Comparison of ENCODE assay signal across 29 cellular contexts in genomic region chr12:15304296-15304695, GRCh38. TPM values are rescaled to one million over a fixed set of nuclear protein-coding genes. Genes with fewer than 3 reads are reported as not detected.
DNase-seq lines count a peak whose midpoint lies in the region; ATAC-seq, FAIRE-seq and TF ChIP-seq lines count a peak whose summit lies in the region.
"Had no signal": no experiment of that assay in that cellular context is flagged by ENCODE, and none has a peak within 500 bp of the region (broad histone marks: within the 10 kb centered on the region; RNA-seq: fewer than 3 reads in every experiment).

No MANE protein-coding gene starts in this region.

- no peak for DNase-seq in K562 (ENCODE audit: extremely low read depth in 1 of 4, low spot score in 3 of 4)
- DNase-seq: 8988T; ACHN; AML-193; BE2C; C1 segment of cervical spinal cord; Caco-2; Calu3; CD4-positive, alpha-beta memory T cell; CD4-positive, alpha-beta T cell; CD4-positive, CD25-positive, alpha-beta regulatory T cell; CD8-positive, alpha-beta memory T cell; CD8-positive, alpha-beta T cell; COR-L47; DMS 273 treated with DMSO at 0.1 percent for 48 hours; DMS153; DMS53; DMS79; DMS79 treated with DMSO at 0.1 percent for 48 hours; DND-41; EL had no signal

- H4K20me1 ChIP-seq in K562 (replicated peaks; ENCODE audit: control insufficient read depth, insufficient read depth, low read length) = no peaks in the 10 kb centered on the region
- H4K20me1 ChIP-seq: BLaER1; BLaER1 treated with 17β-estradiol and CSF1 and Interleukin-3, amounts not matched to agents 10 nM and 100 nM had no signal

- no peak for TF ChIP-seq EP300 in K562 (IDR thresholded peaks at IDR 0.05; ENCODE audit: low read length)

- H3K27ac ChIP-seq in K562 (ENCODE audit: extremely low read depth, low read depth, low read length) = no peak overlapping the region
- H3K27ac ChIP-seq: 22Rv1; A549; BLaER1; BLaER1 treated with 17β-estradiol and CSF1 and Interleukin-3, amounts not matched to agents 10 nM and 100 nM; C4-2B had no signal

- no peaks in the 10 kb centered on the region for H3K9me3 ChIP-seq in K562 (replicated peaks; ENCODE audit: control insufficient read depth, insufficient read depth, low read depth, low read length)
- H3K9me3 ChIP-seq: BE2C, Caco-2 had no signal

- intact Hi-C loops in K562 (cut with micrococcal nuclease) = no loop called here

- H3K36me3 ChIP-seq in K562 (ENCODE audit: control insufficient read depth, insufficient read depth, low read length) = no peaks in the 10 kb centered on the region
- H3K36me3 ChIP-seq: BE2C; BLaER1; BLaER1 treated with 17β-estradiol and CSF1 and Interleukin-3, amounts not matched to agents 10 nM and 100 nM had no signal

- TF ChIP-seq POLR2A in K562 (conservative IDR thresholded peaks at IDR 0.05) = no peak

- TF ChIP-seq CTCF in K562 (IDR thresholded peaks at IDR 0.05 in 2 of 3, conservative IDR thresholded peaks at IDR 0.05 in 1 of 3; ENCODE audit: insufficient read depth in 2 of 3, low read depth in 1 of 3, low read length in 3 of 3) = no peak

- in situ Hi-C loops in K562 (cut with MboI) = no loop called here

- H3K9ac ChIP-seq in K562 (ENCODE audit: insufficient read depth in 1 of 2, low read depth in 2 of 2, low read length in 2 of 2) = no peak overlapping the region
- H3K9ac ChIP-seq: BLaER1; BLaER1 treated with 17β-estradiol and CSF1 and Interleukin-3, amounts not matched to agents 10 nM and 100 nM had no signal

- no peak overlapping the region for H2AFZ ChIP-seq in K562 (ENCODE audit: low read depth, low read length)

- no peak overlapping the region for H3K4me2 ChIP-seq in K562 (ENCODE audit: insufficient read depth, low read length)
- H3K4me2 ChIP-seq: A549; BLaER1; BLaER1 treated with 17β-estradiol and CSF1 and Interleukin-3, amounts not matched to agents 10 nM and 100 nM had no signal

- no TSS peak for BruUV-seq in K562 (replicated peaks; lab: Mats Ljungman, UMichigan)

- CTCF ChIA-PET in K562 (lab: Yijun Ruan, JAX; ENCODE audit: low intra/inter-chr PET ratio) = no interaction called here

- no peak for TF ChIP-seq RAD21 in K562 (CRISPR knock-in tag; conservative IDR thresholded peaks at IDR 0.05 in 1 of 2, IDR thresholded peaks at IDR 0.05 in 1 of 2)

- no peaks in the 10 kb centered on the region for H3K9me1 ChIP-seq in K562 (ENCODE audit: control insufficient read depth, insufficient read depth, low read length)

- no peak overlapping the region for H3K4me3 ChIP-seq in K562
- H3K4me3 ChIP-seq: A549; BLaER1; BLaER1 treated with 17β-estradiol and CSF1 and Interleukin-3, amounts not matched to agents 10 nM and 100 nM had no signal

- H3K4me1 ChIP-seq in K562 (replicated peaks in 1 of 2; ENCODE audit: control insufficient read depth in 2 of 2, insufficient read depth in 2 of 2, low read length in 2 of 2) = no peaks in the 10 kb centered on the region
- H3K4me1 ChIP-seq: A549; BE2C; BLaER1; BLaER1 treated with 17β-estradiol and CSF1 and Interleukin-3, amounts not matched to agents 10 nM and 100 nM; Caco-2 had no signal

- ATAC-seq in K562 (no peak), GM18873 (IDR thresholded peaks at IDR 0.05; ENCODE audit: low FRiP score, unreplicated experiment) (no peak)
- ATAC-seq: A549; CD8-positive, alpha-beta T cell had no signal

- POLR2A ChIA-PET in K562 (lab: Yijun Ruan, JAX) = no interaction called here

- FAIRE-seq in K562 (lab: Jason Lieb, UNC) = no peak
- FAIRE-seq: A549, D721Med had no signal

- H3K27me3 ChIP-seq in K562 (ENCODE audit: control insufficient read depth in 2 of 2, insufficient read depth in 2 of 2, low read length in 2 of 2) = no peaks in the 10 kb centered on the region
- H3K27me3 ChIP-seq: BE2C; BLaER1; BLaER1 treated with 17β-estradiol and CSF1 and Interleukin-3, amounts not matched to agents 10 nM and 100 nM had no signal

- H3K79me2 ChIP-seq in K562 (ENCODE audit: control insufficient read depth, insufficient read depth, low read length) = no peaks in the 10 kb centered on the region

- 0% methylated on average over 2 of the region's 2 CpGs for WGBS in K562 (ENCODE audit: insufficient coverage, low coverage, missing lambda C conversion rate)

TF ChIP-seq in K562, 482 proteins besides CTCF, POLR2A, EP300 and RAD21:
- TF ChIP-seq ELF1 (tag; IDR thresholded peaks at IDR 0.05) (no peak), NCOA4 (IDR thresholded peaks at IDR 0.05; ENCODE audit: partially characterized antibody) (no peak), ZNF507 (tag; conservative IDR thresholded peaks at IDR 0.05) (peak; percentile 95)

RNA-seq across cellular contexts. Expression of gene PTPRO, which starts 18.0 kb away (rescaled TPM):
- total RNA-seq in K562 (2011; cell fraction: chromatin; rRNA removed; ENCODE audit: low replicate concordance) = not detected in 2 replicates
- not detected in 2 replicates for total RNA-seq in K562 (2011; cell fraction: nucleolus; rRNA removed)
- total RNA-seq in K562 (2011; cell fraction: nucleoplasm; rRNA removed) = not detected in 2 replicates
- not detected in 2 replicates for total RNA-seq in K562 (2014; rRNA removed)
- total RNA-seq in K562 (2014; rRNA removed; fragmentation: Illumina TruSeq; extraction: Trizol) = not detected in 2 replicates
- total RNA-seq in K562 (2015; rRNA removed; fragmentation: Illumina TruSeq; extraction: Trizol) = not detected in 2 replicates
- total RNA-seq in K562 (2021) = 0.22 TPM in 1 of 2 replicates, not detected in the other
- not detected in 2 replicates for polyA plus RNA-seq in K562 (2011; rRNA removed)
- polyA plus RNA-seq in K562 (2011; cell fraction: cytosol; rRNA removed) = not detected in 2 replicates
- polyA plus RNA-seq in K562 (2011; cell fraction: nucleus; rRNA removed) = not detected in 2 replicates
- 0.04 and 0.06 TPM in 2 replicates for polyA plus RNA-seq in K562 (2012)
- polyA plus RNA-seq in K562 (2014; fragmentation: Illumina TruSeq; extraction: Trizol) = not detected in 2 replicates
- not detected for polyA plus RNA-seq in K562 (2014; fragmentation: Nextera tagmentation; extraction: Ambion mirVana)
- polyA plus RNA-seq in K562 (2014; rRNA removed) = not detected in 2 replicates
- polyA minus RNA-seq in K562 (2011; rRNA and poly(A)+ RNA removed) = not detected in 2 replicates
- not detected in 2 replicates for polyA minus RNA-seq in K562 (2011; cell fraction: cytosol; rRNA and poly(A)+ RNA removed)
- polyA minus RNA-seq in K562 (2011; cell fraction: nucleus; rRNA and poly(A)+ RNA removed) = not detected in 2 replicates
- total RNA-seq: A172, Caco-2, Calu3 had no signal
